1 cellular context compared by ENCODE assay signal in genomic region chr7:64888561-64888900, GRCh38.
TF ChIP-seq lines count a peak whose summit lies in the region.

No MANE protein-coding gene starts in this region.

TF ChIP-seq in IMR-90, 13 proteins besides CTCF, POLR2A, EP300 and RAD21:
- TF ChIP-seq CEBPB (IDR thresholded peaks at IDR 0.05; ENCODE audit: low read depth, low read length) = no peak
- no peak for TF ChIP-seq RFX5 (IDR thresholded peaks at IDR 0.05; ENCODE audit: low read depth, low read length)
- TF ChIP-seq MXI1 (IDR thresholded peaks at IDR 0.05; ENCODE audit: borderline replicate concordance, low read depth, low read length) = no peak
- no peak for TF ChIP-seq SMC3 (IDR thresholded peaks at IDR 0.05; ENCODE audit: low read depth, low read length)
- TF ChIP-seq, protein P1, sequence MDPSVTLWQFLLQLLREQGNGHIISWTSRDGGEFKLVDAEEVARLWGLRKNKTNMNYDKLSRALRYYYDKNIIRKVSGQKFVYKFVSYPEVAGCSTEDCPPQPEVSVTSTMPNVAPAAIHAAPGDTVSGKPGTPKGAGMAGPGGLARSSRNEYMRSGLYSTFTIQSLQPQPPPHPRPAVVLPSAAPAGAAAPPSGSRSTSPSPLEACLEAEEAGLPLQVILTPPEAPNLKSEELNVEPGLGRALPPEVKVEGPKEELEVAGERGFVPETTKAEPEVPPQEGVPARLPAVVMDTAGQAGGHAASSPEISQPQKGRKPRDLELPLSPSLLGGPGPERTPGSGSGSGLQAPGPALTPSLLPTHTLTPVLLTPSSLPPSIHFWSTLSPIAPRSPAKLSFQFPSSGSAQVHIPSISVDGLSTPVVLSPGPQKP (IDR thresholded peaks at IDR 0.05; ENCODE audit: borderline replicate concordance, low read depth, low read length) = no peak
- no peak for TF ChIP-seq MAFK (IDR thresholded peaks at IDR 0.05; ENCODE audit: low read depth, low read length)
- no peak for TF ChIP-seq NFE2L2 (IDR thresholded peaks at IDR 0.05; ENCODE audit: low read depth, low read length)
- TF ChIP-seq CHD1 (IDR thresholded peaks at IDR 0.05; ENCODE audit: low read depth, low read length) = no peak
- TF ChIP-seq USF2 (IDR thresholded peaks at IDR 0.05; ENCODE audit: low read depth, low read length) = no peak
- no peak for TF ChIP-seq MAZ (IDR thresholded peaks at IDR 0.05; ENCODE audit: borderline replicate concordance, low read depth, low read length)
- TF ChIP-seq BHLHE40 (IDR thresholded peaks at IDR 0.05; ENCODE audit: low read depth, low read length) = no peak
- no peak for TF ChIP-seq RCOR1 (IDR thresholded peaks at IDR 0.05; ENCODE audit: insufficient replicate concordance, low read length)
- TF ChIP-seq FOS (IDR thresholded peaks at IDR 0.05; ENCODE audit: low read depth, low read length) = no peak
